Comparison of ENCODE assay signal across 1 cellular context in the genomic region with DNA sequence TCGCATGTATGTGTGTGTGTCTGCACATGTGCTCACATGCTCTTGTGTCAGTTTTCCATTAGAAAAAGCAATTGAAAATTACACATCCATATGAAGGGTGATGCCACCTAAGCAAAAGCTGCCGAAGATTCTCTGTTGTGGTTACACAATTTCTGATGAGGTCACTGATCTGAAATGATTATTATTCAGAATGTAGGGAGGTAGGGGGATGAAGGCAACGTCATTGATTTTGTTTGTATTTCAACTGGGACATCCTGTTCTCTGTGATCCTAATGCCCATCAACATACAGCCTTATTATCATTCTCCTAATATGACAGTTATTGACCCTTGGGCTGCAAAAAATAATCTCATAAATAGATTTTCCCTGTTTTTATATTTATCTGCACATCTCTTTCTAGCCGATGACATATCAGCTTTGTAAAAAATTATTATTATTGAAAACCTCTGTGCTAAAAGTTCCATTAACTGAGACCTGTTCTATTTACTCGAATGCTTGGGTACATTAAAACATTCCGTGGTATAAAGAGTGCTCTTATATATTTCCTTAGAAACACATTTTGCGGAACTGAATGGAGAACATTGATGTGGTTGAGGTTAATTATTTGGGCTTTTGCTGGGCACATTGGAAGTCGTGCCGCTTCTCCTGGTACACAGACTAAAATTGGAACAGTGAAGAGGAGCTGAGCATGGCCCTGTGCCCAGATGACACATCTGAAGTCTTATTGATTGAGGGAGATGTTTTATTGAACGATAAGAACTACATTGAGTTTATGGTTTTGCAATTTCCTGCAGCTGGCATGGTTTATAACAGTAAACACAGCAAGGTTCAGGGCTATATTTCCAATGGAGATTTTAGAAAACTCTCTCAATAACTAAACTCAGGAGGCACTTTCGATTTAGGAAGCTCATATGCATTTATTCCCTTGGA.
A peak's percentile ranks its signal among the peaks of the same experiment; 100 is the strongest.
TF ChIP-seq lines count a peak whose summit lies in the region.

No MANE protein-coding gene starts in this region.

TF ChIP-seq in HepG2, 621 proteins besides CTCF, POLR2A, EP300 and RAD21:
- TF ChIP-seq KDM5B (CRISPR knock-in tag; IDR thresholded peaks at IDR 0.05; ENCODE audit: borderline replicate concordance): no peak
- TF ChIP-seq CREB1 (IDR thresholded peaks at IDR 0.05): peak; percentile 79
- TF ChIP-seq CREB1 (CRISPR knock-in tag; IDR thresholded peaks at IDR 0.05): no peak
